In genomic region chrX:37697169-37697760, GRCh38 we compare ENCODE assay signal across 15 cellular contexts. TPM values are rescaled to one million over a fixed set of nuclear protein-coding genes. Genes with fewer than 3 reads are reported as not detected.
"Had no signal": no experiment of that assay in that cellular context is flagged by ENCODE, and none has a peak within 500 bp of the region (broad histone marks: within the 10 kb centered on the region; RNA-seq: fewer than 3 reads in every experiment).

No MANE protein-coding gene starts in this region.

- H3K27me3 ChIP-seq: ascending aorta had no signal

- ATAC-seq: activated CD4-positive, alpha-beta T cell treated with anti-CD3 and anti-CD28 coated beads for 36 hours; activated CD8-positive, alpha-beta T cell treated with anti-CD3 and anti-CD28 coated beads, Interleukin-2, amount 10 ng/mL, durations not matched to agents 7 days and 5 days; activated naive CD8-positive, alpha-beta T cell treated with anti-CD3 and anti-CD28 coated beads, Interleukin-2, amount 50 U/mL, for 24 hours; left lobe of liver had no signal

- H3K4me1 ChIP-seq: ascending aorta had no signal

- DNase-seq: activated CD4-positive, alpha-beta T cell treated with anti-CD3 and anti-CD28 coated beads for 36 hours; activated CD8-positive, alpha-beta memory T cell treated with anti-CD3 and anti-CD28 coated beads, Interleukin-2, amount 50 U/mL, for 48 hours; activated CD8-positive, alpha-beta T cell treated with anti-CD3 and anti-CD28 coated beads, Interleukin-2, amount 10 ng/mL, durations not matched to agents 7 days and 5 days; activated naive CD4-positive, alpha-beta T cell; activated naive CD8-positive, alpha-beta T cell treated with anti-CD3 and anti-CD28 coated beads, Interleukin-2, amount 50 U/mL, for 24 hours; cerebellar nuclear complex; dermis blood vessel endothelial cell; immature natural killer cell; mesenchymal stem cell; stimulated activated CD4-positive, alpha-beta T cell treated with anti-CD3 and anti-CD28 coated beads, Interleukin-12 subunit alpha, Interleukin-12 subunit beta, amount 100 ng/mL, for 4 hours; stimulated activated naive CD4-positive, alpha-beta T cell treated with Interleukin-2 at 50 U/mL for 16 hours; T-helper 9 cell had no signal

- H3K27ac ChIP-seq: ascending aorta had no signal

- H3K4me3 ChIP-seq: ascending aorta had no signal

- H3K9me3 ChIP-seq: ascending aorta had no signal

- H3K36me3 ChIP-seq: ascending aorta had no signal

RNA-seq across cellular contexts. Expression of gene XK, which starts 11.7 kb away (rescaled TPM):
- total RNA-seq: activated CD8-positive, alpha-beta T cell treated with anti-CD3 and anti-CD28 coated beads, Interleukin-2, amount 10 ng/mL, durations not matched to agents 7 days and 5 days; dermis blood vessel endothelial cell; glomerular endothelial cell had no signal
